ENCODE assay signal across 18 cellular contexts in the genomic region with DNA sequence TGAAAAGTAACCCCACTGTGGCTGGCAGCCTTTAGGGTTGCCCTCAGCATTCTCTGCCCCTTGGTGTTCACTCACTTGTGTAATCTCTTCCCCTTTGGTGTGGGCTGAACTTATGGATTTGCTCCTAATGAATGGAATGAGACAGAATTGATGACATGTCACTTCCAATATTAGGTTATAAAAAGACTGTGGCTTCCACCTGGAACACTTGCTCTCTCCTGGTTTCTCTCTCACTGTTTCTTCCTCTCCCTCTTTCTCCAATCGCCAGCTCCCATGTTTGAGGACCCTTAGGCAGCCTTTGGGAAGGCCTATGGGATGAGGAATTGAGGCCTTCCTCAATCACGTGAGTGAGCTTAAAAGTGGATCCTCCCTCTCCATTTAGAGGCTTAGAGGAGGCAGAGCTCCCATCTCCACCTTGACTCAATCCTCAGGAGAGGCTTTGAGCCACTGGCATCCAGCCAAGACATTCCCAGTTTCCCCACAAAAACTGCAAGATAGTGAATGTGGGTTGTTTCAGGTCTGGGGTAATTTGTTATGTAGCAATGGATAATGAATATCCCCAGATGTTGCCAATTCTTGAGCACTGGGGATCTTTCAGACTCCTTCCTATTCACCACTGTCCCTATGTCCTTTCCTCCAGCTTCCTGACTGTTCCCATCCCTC.
A peak's percentile ranks its signal among the peaks of the same experiment; 100 is the strongest.
DNase-seq lines count a peak whose midpoint lies in the region; ATAC-seq, FAIRE-seq and TF ChIP-seq lines count a peak whose summit lies in the region.
"Had no signal": no experiment of that assay in that cellular context is flagged by ENCODE, and none has a peak within 500 bp of the region (broad histone marks: within the 10 kb centered on the region; RNA-seq: fewer than 3 reads in every experiment).

No MANE protein-coding gene starts in this region.

- H3K4me1 ChIP-seq in breast epithelium (no peaks in the 10 kb centered on the region), HEK293 (ENCODE audit: control insufficient read depth, insufficient read depth, low read length) (no peaks in the 10 kb centered on the region), astrocyte (ENCODE audit: insufficient read depth, low read length) (peaks cover 19% of the 10 kb centered on the region)

- H3K36me3 ChIP-seq in breast epithelium (no peaks in the 10 kb centered on the region), HEK293 (ENCODE audit: control insufficient read depth in 2 of 2, insufficient read depth in 1 of 2, low read length in 2 of 2) (no peaks in the 10 kb centered on the region), astrocyte (ENCODE audit: insufficient read depth, low read length) (no peaks in the 10 kb centered on the region)
- H3K36me3 ChIP-seq: BE2C had no signal

- CTCF ChIA-PET in MCF 10A (lab: Yijun Ruan, JAX) (interaction anchor here (0.6 to 6.3 kb wide), 8 partner anchors 7 to 867 kb away, joined by 3 to 69 read pairs (median 10); a partner anchor contains a TSS), HEK293 (lab: Yijun Ruan, JAX) (interaction anchor here (3.0 to 4.0 kb wide), 2 partner anchors 8 to 16 kb away, joined by 25 to 35 read pairs; no protein-coding TSS in a partner anchor)

- no peak overlapping the region for H3K27ac ChIP-seq in breast epithelium
- no peak overlapping the region for H3K27ac ChIP-seq in HEK293 (ENCODE audit: extremely low read depth, low read depth, low read length)
- H3K27ac ChIP-seq in astrocyte (ENCODE audit: low read depth, low read length): no peak overlapping the region
- H3K27ac ChIP-seq: C4-2B had no signal

- TF ChIP-seq POLR2A in breast epithelium (IDR thresholded peaks at IDR 0.05): no peak

- POLR2A ChIA-PET in MCF 10A (lab: Yijun Ruan, JAX) (interaction anchor here (0.7 to 1.4 kb wide), 2 partner anchors 8 to 320 kb away, joined by 3 to 6 read pairs; no protein-coding TSS in a partner anchor), HEK293 (lab: Yijun Ruan, JAX) (no interaction called here)

- no peak overlapping the region for H3K27ac Mint-ChIP-seq in MCF 10A (ENCODE audit: low read depth, unreplicated experiment)
- H3K27ac Mint-ChIP-seq in astrocyte (ENCODE audit: unreplicated experiment): peak overlapping the region; percentile 44
- H3K27ac Mint-ChIP-seq: GM23338 had no signal

- no peak overlapping the region for H3K9ac ChIP-seq in astrocyte (ENCODE audit: low read length)

- H3K4me2 ChIP-seq in astrocyte (ENCODE audit: low read length): no peak overlapping the region
- H3K4me2 ChIP-seq: GM23338 had no signal

- no TSS peak for BruUV-seq in MCF 10A (replicated peaks; lab: Mats Ljungman, UMichigan)

- no peak for ATAC-seq in GM18519 (IDR thresholded peaks at IDR 0.05; ENCODE audit: low FRiP score, unreplicated experiment)
- ATAC-seq: GM23338 had no signal

- H3K4me3 ChIP-seq in breast epithelium (no peak overlapping the region), HEK293 (ENCODE audit: low read depth, low read length) (no peak overlapping the region), astrocyte (ENCODE audit: insufficient read depth, low read depth, low read length) (no peak overlapping the region), fibroblast of the aortic adventitia (ENCODE audit: low read depth, low read length) (no peak overlapping the region)
- H3K4me3 ChIP-seq: GM23338 had no signal

- peaks cover 7% of the 10 kb centered on the region for H3K9me3 Mint-ChIP-seq in MCF 10A (ENCODE audit: unreplicated experiment)
- peaks cover 8% of the 10 kb centered on the region for H3K9me3 Mint-ChIP-seq in astrocyte (ENCODE audit: unreplicated experiment)

- no peak overlapping the region for H2AFZ ChIP-seq in astrocyte (ENCODE audit: low read depth, low read length)
- H2AFZ ChIP-seq: GM23338 had no signal

- intact Hi-C loops in MCF 10A (cut with micrococcal nuclease) (no loop called here), breast epithelium (cut with DNase I; ENCODE audit: low total_unique reads) (no loop called here)

- DNase-seq in MCF 10A (ENCODE audit: unreplicated experiment) (peak; percentile 45), breast epithelium (ENCODE audit: low spot score in 2 of 2) (no peak), astrocyte (ENCODE audit: low read depth) (peak; percentile 73), fibroblast of the aortic adventitia (ENCODE audit: low read depth) (peak; percentile 85), NCI-H1417 treated with DMSO at 0.1 percent for 48 hours (lab: John Stamatoyannopoulos, UW) (no peak)
- DNase-seq in activated T-cell treated with anti-CD3 and anti-CD28 coated beads, Interleukin-2, amount 50 U/mL, for 1 hour: no peak
- DNase-seq: 8988T; ACHN; CD4-positive, alpha-beta memory T cell; DMS79; H7 had no signal

- no peaks in the 10 kb centered on the region for H4K20me1 ChIP-seq in astrocyte (ENCODE audit: insufficient read depth, low read length)

- TF ChIP-seq CTCF in MCF 10A (IDR thresholded peaks at IDR 0.05; ENCODE audit: unreplicated experiment): no peak
- no peak for TF ChIP-seq CTCF in breast epithelium (IDR thresholded peaks at IDR 0.05)
- no peak for TF ChIP-seq CTCF in HEK293 (tag by site-specific recombination; IDR thresholded peaks at IDR 0.05)
- TF ChIP-seq CTCF in astrocyte (IDR thresholded peaks at IDR 0.05; ENCODE audit: insufficient read depth, low read depth, low read length): no peak
- no peak for TF ChIP-seq CTCF in fibroblast of the aortic adventitia (IDR thresholded peaks at IDR 0.05; ENCODE audit: insufficient read depth, low read length)

- no peak for FAIRE-seq in astrocyte (lab: Jason Lieb, UNC)
- FAIRE-seq: GM12891, HTR-8/SVneo had no signal

- H3K4me3 Mint-ChIP-seq in MCF 10A (ENCODE audit: unreplicated experiment) (no peak overlapping the region), astrocyte (ENCODE audit: unreplicated experiment) (no peak overlapping the region)
- H3K4me3 Mint-ChIP-seq: CD4-positive, alpha-beta memory T cell; GM23338 had no signal

- H3K27me3 Mint-ChIP-seq in MCF 10A (ENCODE audit: insufficient read depth, unreplicated experiment) (no peaks in the 10 kb centered on the region), astrocyte (ENCODE audit: low read depth, unreplicated experiment) (peaks cover 7% of the 10 kb centered on the region)

- H3K9me3 ChIP-seq in breast epithelium: no peaks in the 10 kb centered on the region
- no peaks in the 10 kb centered on the region for H3K9me3 ChIP-seq in HEK293 (ENCODE audit: control insufficient read depth, insufficient read depth, low read depth, low read length)
- H3K9me3 ChIP-seq in astrocyte (ENCODE audit: insufficient read depth, low read depth, low read length): no peaks in the 10 kb centered on the region

- no peaks in the 10 kb centered on the region for H3K79me2 ChIP-seq in astrocyte (ENCODE audit: insufficient read depth, low read length)

- no peaks in the 10 kb centered on the region for H3K27me3 ChIP-seq in breast epithelium
- H3K27me3 ChIP-seq in astrocyte (ENCODE audit: insufficient read depth, low read length): no peaks in the 10 kb centered on the region
- H3K27me3 ChIP-seq: BE2C had no signal

- peaks cover 5% of the 10 kb centered on the region for H3K36me3 Mint-ChIP-seq in MCF 10A (ENCODE audit: insufficient read depth, unreplicated experiment)
- H3K36me3 Mint-ChIP-seq in astrocyte (ENCODE audit: low read depth, unreplicated experiment): no peaks in the 10 kb centered on the region
- H3K36me3 Mint-ChIP-seq: CD4-positive, alpha-beta memory T cell had no signal

- H3K4me1 Mint-ChIP-seq in MCF 10A (ENCODE audit: insufficient read depth, unreplicated experiment) (peaks cover 18% of the 10 kb centered on the region), astrocyte (ENCODE audit: low read depth, unreplicated experiment) (peaks cover 29% of the 10 kb centered on the region)
- H3K4me1 Mint-ChIP-seq: CD4-positive, alpha-beta memory T cell; GM23338 had no signal

TF ChIP-seq in HEK293, 187 proteins besides CTCF, POLR2A, EP300 and RAD21:
- no peak for TF ChIP-seq ZNF341 (tag by site-specific recombination; IDR thresholded peaks at IDR 0.05; ENCODE audit: low read depth)
- peak; percentile 95 for TF ChIP-seq ZNF350 (tag by site-specific recombination; IDR thresholded peaks at IDR 0.05)
- no peak for TF ChIP-seq ZNF473 (tag by site-specific recombination; IDR thresholded peaks at IDR 0.05)
- no peak for TF ChIP-seq ZNF146 (tag by site-specific recombination; IDR thresholded peaks at IDR 0.05)
- TF ChIP-seq ZNF169 (tag by site-specific recombination; IDR thresholded peaks at IDR 0.05): no peak
- TF ChIP-seq ZNF140 (tag by site-specific recombination; IDR thresholded peaks at IDR 0.05): no peak

Comparison
In these comparisons a context has a peak if more than half of its experiments do, and no peak if none do; other contexts are left out.
1. DNase-seq: peak in MCF 10A (single experiment), astrocyte (single experiment) and fibroblast of the aortic adventitia (single experiment); none in breast epithelium (0 of 2), NCI-H1417 treated with DMSO at 0.1 percent for 48 hours (single experiment) and activated T-cell treated with anti-CD3 and anti-CD28 coated beads, Interleukin-2, amount 50 U/mL, for 1 hour (single experiment).